In genomic region chr18:47725656-47726055, GRCh38 we compare ENCODE assay signal across 24 cellular contexts.
A peak's percentile ranks its signal among the peaks of the same experiment; 100 is the strongest.
DNase-seq lines count a peak whose midpoint lies in the region; FAIRE-seq and TF ChIP-seq lines count a peak whose summit lies in the region.
"Had no signal": no experiment of that assay in that cellular context is flagged by ENCODE, and none has a peak within 500 bp of the region (broad histone marks: within the 10 kb centered on the region; RNA-seq: fewer than 3 reads in every experiment).

No MANE protein-coding gene starts in this region.

- no peaks in the 10 kb centered on the region for H3K79me2 ChIP-seq in OCI-LY7 (ENCODE audit: insufficient read depth, low read depth, low read length)

- no peak overlapping the region for H2AFZ ChIP-seq in OCI-LY7 (ENCODE audit: low read length)

- H3K4me3 Mint-ChIP-seq in activated naive CD8-positive, alpha-beta T cell treated with anti-CD3 and anti-CD28 coated beads for 36 hours = no peak overlapping the region
- H3K4me3 Mint-ChIP-seq: B cell; CD4-positive, alpha-beta T cell; CD8-positive, alpha-beta T cell had no signal

- no peaks in the 10 kb centered on the region for H3K36me3 ChIP-seq in bronchial epithelial cell (ENCODE audit: control insufficient read depth, insufficient read depth, low read length)
- no peaks in the 10 kb centered on the region for H3K36me3 ChIP-seq in sigmoid colon
- no peaks in the 10 kb centered on the region for H3K36me3 ChIP-seq in OCI-LY7 (ENCODE audit: insufficient read depth, low read length)
- H3K36me3 ChIP-seq: BLaER1 treated with 17β-estradiol and CSF1 and Interleukin-3, amounts not matched to agents 10 nM and 100 nM had no signal

- intact Hi-C loops in sigmoid colon (cut with DNase I) = no loop called here
- intact Hi-C loops in OCI-LY7 (cut with micrococcal nuclease; ENCODE audit: unreplicated experiment) = no loop called here

- H3K9me2 ChIP-seq in OCI-LY7 (ENCODE audit: insufficient read depth, low read length) = no peaks in the 10 kb centered on the region

- BruUV-seq in OCI-LY7 (replicated peaks; lab: Mats Ljungman, UMichigan) = no TSS peak

- H3K36me3 Mint-ChIP-seq in activated naive CD8-positive, alpha-beta T cell treated with anti-CD3 and anti-CD28 coated beads for 36 hours = no peaks in the 10 kb centered on the region
- H3K36me3 Mint-ChIP-seq: CD8-positive, alpha-beta T cell had no signal

- POLR2A ChIA-PET in OCI-LY7 (lab: Charles Lee) = no interaction called here

- H3K27me3 ChIP-seq in bronchial epithelial cell (ENCODE audit: control insufficient read depth, insufficient read depth, low read length) (no peaks in the 10 kb centered on the region), sigmoid colon (no peaks in the 10 kb centered on the region)
- H3K27me3 ChIP-seq: BLaER1 treated with 17β-estradiol and CSF1 and Interleukin-3, amounts not matched to agents 10 nM and 100 nM had no signal

- CTCF ChIA-PET in OCI-LY7 (lab: Charles Lee; ENCODE audit: unreplicated experiment) = no interaction called here

- no peak for TF ChIP-seq POLR2A in sigmoid colon (IDR thresholded peaks at IDR 0.05)

- 92% methylated on average over 3 of the region's 3 CpGs for WGBS in sigmoid colon, 2 donors

- H3K9me3 ChIP-seq in sigmoid colon (no peaks in the 10 kb centered on the region), OCI-LY7 (ENCODE audit: low read length) (no peaks in the 10 kb centered on the region)
- H3K9me3 ChIP-seq: A549; BLaER1 treated with 17β-estradiol and CSF1 and Interleukin-3, amounts not matched to agents 10 nM and 100 nM; Caco-2 had no signal

- no peaks in the 10 kb centered on the region for H3K9me3 Mint-ChIP-seq in activated naive CD8-positive, alpha-beta T cell treated with anti-CD3 and anti-CD28 coated beads for 36 hours
- H3K9me3 Mint-ChIP-seq: CD4-positive, alpha-beta T cell; CD8-positive, alpha-beta T cell had no signal

- no peak overlapping the region for H3K4me2 ChIP-seq in OCI-LY7 (ENCODE audit: low read length)
- H3K4me2 ChIP-seq: A549; BLaER1 treated with 17β-estradiol and CSF1 and Interleukin-3, amounts not matched to agents 10 nM and 100 nM had no signal

- no peak for TF ChIP-seq EP300 in sigmoid colon (IDR thresholded peaks at IDR 0.05)

- no peak for TF ChIP-seq CTCF in bronchial epithelial cell (IDR thresholded peaks at IDR 0.05; ENCODE audit: insufficient read depth, low read length, severe bottlenecking)
- no peak for TF ChIP-seq CTCF in sigmoid colon (IDR thresholded peaks at IDR 0.05)
- no peak for TF ChIP-seq CTCF in OCI-LY7 (conservative IDR thresholded peaks at IDR 0.05; ENCODE audit: low read length)

- no peak overlapping the region for H3K27ac Mint-ChIP-seq in activated naive CD8-positive, alpha-beta T cell treated with anti-CD3 and anti-CD28 coated beads for 36 hours
- H3K27ac Mint-ChIP-seq: B cell; CD4-positive, alpha-beta T cell; CD8-positive, alpha-beta T cell had no signal

- peak; percentile 12 for DNase-seq in activated effector memory CD4-positive, alpha-beta T cell treated with anti-CD3 and anti-CD28 coated beads, Interleukin-2, amount 50 U/mL, for 16 hours
- no peak for DNase-seq in activated effector memory CD4-positive, alpha-beta T cell treated with Interleukin-2 at 50 U/mL for 16 hours
- DNase-seq in bronchial epithelial cell (ENCODE audit: low read depth) (no peak), mesenteric fat pad (ENCODE audit: low spot score) (peak; percentile 37), sigmoid colon (peak; percentile 11), OCI-LY7 (ENCODE audit: low spot score) (no peak)
- no peak for DNase-seq in NK-92 treated with Interleukin-12 subunit alpha and Interleukin-12 subunit beta, amount 100 ng/mL, for 24 hours (lab: John Stamatoyannopoulos, UW)
- DNase-seq in activated naive CD8-positive, alpha-beta T cell treated with anti-CD3 and anti-CD28 coated beads for 36 hours = no peak
- DNase-seq: AML-193; Caco-2; Calu3; CD4-positive, alpha-beta T cell; CD8-positive, alpha-beta T cell; DMS79 treated with DMSO at 0.1 percent for 48 hours; GF-D8 had no signal

- peak; percentile 80 for FAIRE-seq in bronchial epithelial cell (lab: Jason Lieb, UNC)
- FAIRE-seq: A549, D721Med, G401.6, GM12891, GM19239 had no signal

- H3K4me3 ChIP-seq in bronchial epithelial cell (ENCODE audit: low read depth, low read length) = no peak overlapping the region
- H3K4me3 ChIP-seq in sigmoid colon = no peak overlapping the region
- no peak overlapping the region for H3K4me3 ChIP-seq in OCI-LY7 (ENCODE audit: low read depth, low read length, poor library complexity, severe bottlenecking)
- H3K4me3 ChIP-seq: A549; BLaER1 treated with 17β-estradiol and CSF1 and Interleukin-3, amounts not matched to agents 10 nM and 100 nM had no signal

- no peak overlapping the region for H3K27ac ChIP-seq in sigmoid colon
- H3K27ac ChIP-seq in OCI-LY7 (ENCODE audit: low read depth, low read length, poor library complexity, severe bottlenecking) = no peak overlapping the region
- H3K27ac ChIP-seq: 22Rv1; A549; BLaER1 treated with 17β-estradiol and CSF1 and Interleukin-3, amounts not matched to agents 10 nM and 100 nM; C4-2B had no signal

- no peaks in the 10 kb centered on the region for H4K20me1 ChIP-seq in OCI-LY7 (ENCODE audit: insufficient read depth, low read length)
- H4K20me1 ChIP-seq: BLaER1 treated with 17β-estradiol and CSF1 and Interleukin-3, amounts not matched to agents 10 nM and 100 nM had no signal

- H3K27me3 Mint-ChIP-seq in activated naive CD8-positive, alpha-beta T cell treated with anti-CD3 and anti-CD28 coated beads for 36 hours = peaks cover under 1% of the 10 kb centered on the region

- no peaks in the 10 kb centered on the region for H3K4me1 Mint-ChIP-seq in activated naive CD8-positive, alpha-beta T cell treated with anti-CD3 and anti-CD28 coated beads for 36 hours
- H3K4me1 Mint-ChIP-seq: B cell had no signal

- H3K4me1 ChIP-seq in sigmoid colon = no peaks in the 10 kb centered on the region
- no peaks in the 10 kb centered on the region for H3K4me1 ChIP-seq in OCI-LY7 (ENCODE audit: insufficient read depth, low read length, poor library complexity, severe bottlenecking)
- H3K4me1 ChIP-seq: A549; BLaER1 treated with 17β-estradiol and CSF1 and Interleukin-3, amounts not matched to agents 10 nM and 100 nM; Caco-2 had no signal

Comparison
In these comparisons a context has a peak if more than half of its experiments do, and no peak if none do; other contexts are left out.
1. DNase-seq: peak in activated effector memory CD4-positive, alpha-beta T cell treated with anti-CD3 and anti-CD28 coated beads, Interleukin-2, amount 50 U/mL, for 16 hours (single experiment), mesenteric fat pad (single experiment) and sigmoid colon (single experiment); none in activated effector memory CD4-positive, alpha-beta T cell treated with Interleukin-2 at 50 U/mL for 16 hours (single experiment), bronchial epithelial cell (single experiment), NK-92 treated with Interleukin-12 subunit alpha and Interleukin-12 subunit beta, amount 100 ng/mL, for 24 hours (single experiment), OCI-LY7 (single experiment) and activated naive CD8-positive, alpha-beta T cell treated with anti-CD3 and anti-CD28 coated beads for 36 hours (single experiment).